Comparison of ENCODE assay signal across 18 cellular contexts in the genomic region with DNA sequence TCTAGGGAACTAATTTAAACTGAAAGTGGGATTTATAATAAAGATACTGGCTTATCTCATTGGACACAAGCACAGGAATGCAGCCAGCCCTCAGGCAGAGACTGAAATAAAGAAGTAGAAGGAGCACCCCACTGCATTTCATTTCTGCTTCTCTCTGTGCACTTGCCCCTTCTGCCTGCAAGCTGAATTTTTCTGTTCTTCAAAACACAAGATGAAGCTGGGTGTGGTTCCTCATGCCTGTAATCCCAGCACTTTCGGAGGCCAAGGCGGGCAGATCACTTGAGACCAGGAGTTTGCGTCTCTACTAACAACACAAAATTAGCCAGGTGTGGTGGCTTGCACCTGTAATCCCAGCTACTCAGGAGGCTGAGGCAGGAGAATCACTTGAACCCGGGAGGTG. TPM values are rescaled to one million over a fixed set of nuclear protein-coding genes. Genes with fewer than 3 reads are reported as not detected.
"Had no signal": no experiment of that assay in that cellular context is flagged by ENCODE, and none has a peak within 500 bp of the region (broad histone marks: within the 10 kb centered on the region; RNA-seq: fewer than 3 reads in every experiment).

No MANE protein-coding gene starts in this region.

- H3K4me3 ChIP-seq: dorsolateral prefrontal cortex, esophagus squamous epithelium, suprapubic skin, upper lobe of left lung had no signal

- H3K9me3 ChIP-seq: esophagus squamous epithelium, suprapubic skin, upper lobe of left lung had no signal

- H3K27ac ChIP-seq: foreskin keratinocyte, suprapubic skin had no signal

- H3K36me3 ChIP-seq: esophagus squamous epithelium, suprapubic skin, upper lobe of left lung had no signal

- H3K4me1 ChIP-seq: foreskin keratinocyte had no signal

- H3K27me3 ChIP-seq: dorsolateral prefrontal cortex, esophagus squamous epithelium, foreskin keratinocyte, suprapubic skin, upper lobe of left lung had no signal

- DNase-seq: activated CD4-positive, alpha-beta T cell treated with anti-CD3 and anti-CD28 coated beads for 1 hour; activated CD4-positive, alpha-beta T cell treated with anti-CD3 and anti-CD28 coated beads, Interleukin-2, amount 50 U/mL, for 48 hours; activated effector memory CD4-positive, alpha-beta T cell treated with anti-CD3 and anti-CD28 coated beads, Interleukin-2, amount 50 U/mL, for 16 hours; activated T-cell treated with anti-CD3 and anti-CD28 coated beads, Interleukin-2, amount 50 U/mL, for 4 hours; dorsolateral prefrontal cortex; esophagus squamous epithelium; foreskin keratinocyte; left colon; mesendoderm; occipital lobe; stimulated activated CD4-positive, alpha-beta T cell treated with anti-CD3 and anti-CD28 coated beads, Interleukin-12 subunit alpha, Interleukin-12 subunit beta, amount 100 ng/mL, for 4 hours; stimulated activated CD4-positive, alpha-beta T cell treated with anti-CD3 and anti-CD28 coated beads, Interleukin-4, amount 100 ng/mL, for 1 hour; stimulated activated CD8-positive, alpha-beta memory T cell treated with anti-CD3 and anti-CD28 coated beads, Interleukin-4, amount 100 ng/mL, for 48 hours; stimulated activated naive CD8-positive, alpha-beta T cell treated with anti-CD3 and anti-CD28 coated beads, Interleukin-15, Interleukin-2, amounts not matched to agents 100 U/mL and 50 U/mL, for 24 hours; upper lobe of left lung had no signal

- ATAC-seq: activated naive CD4-positive, alpha-beta T cell treated with anti-CD3 and anti-CD28 coated beads, Interleukin-2, amount 50 U/mL, for 72 hours; activated T-cell treated with anti-CD3 and anti-CD28 coated beads, Interleukin-2, amount 50 U/mL, for 4 hours; foreskin keratinocyte; left colon; stimulated activated naive CD8-positive, alpha-beta T cell treated with anti-CD3 and anti-CD28 coated beads, Interleukin-15, Interleukin-2, amounts not matched to agents 100 U/mL and 50 U/mL, for 24 hours had no signal

RNA-seq across cellular contexts. Expression of gene C4orf36, which starts 17.7 kb away (rescaled TPM):
- total RNA-seq: activated naive CD4-positive, alpha-beta T cell treated with anti-CD3 and anti-CD28 coated beads, Interleukin-2, amount 50 U/mL, for 72 hours; activated T-cell treated with anti-CD3 and anti-CD28 coated beads, Interleukin-2, amount 50 U/mL, for 4 hours; T-helper 1 cell treated with Interleukin-12 subunit alpha and Interleukin-12 subunit beta and Interleukin-4 antibody, amounts not matched to agents 30 ng/mL and 1 ng/mL, for 36 hours had no signal
